In the genomic region with DNA sequence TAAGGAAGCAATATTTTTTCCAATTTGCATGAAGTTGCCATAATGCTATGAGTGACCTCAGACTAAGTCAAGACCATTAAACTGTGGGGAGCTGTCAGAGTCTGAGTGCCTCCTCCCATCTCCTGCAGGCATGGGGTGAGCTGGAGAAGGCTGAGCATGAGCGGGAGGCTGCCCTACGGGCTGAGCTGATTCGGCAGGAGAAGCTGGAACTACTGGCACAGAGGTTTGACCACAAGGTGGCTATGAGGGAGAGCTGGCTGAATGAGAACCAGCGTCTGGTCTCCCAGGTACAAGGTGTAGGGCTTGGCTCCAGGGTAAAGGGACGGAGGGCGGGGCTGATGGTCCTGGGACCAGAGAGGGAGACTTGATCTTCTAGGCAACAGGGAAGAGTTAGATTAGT, we compare ENCODE assay signal across 14 cellular contexts. TPM values are rescaled to one million over a fixed set of nuclear protein-coding genes. Genes with fewer than 3 reads are reported as not detected.
DNase-seq lines count a peak whose midpoint lies in the region; ATAC-seq and TF ChIP-seq lines count a peak whose summit lies in the region.
"Had no signal": no experiment of that assay in that cellular context is flagged by ENCODE, and none has a peak within 500 bp of the region (broad histone marks: within the 10 kb centered on the region; RNA-seq: fewer than 3 reads in every experiment).

No MANE protein-coding gene starts in this region.

- H3K9ac ChIP-seq in MM.1S (ENCODE audit: low read length): no peak overlapping the region

- no peak overlapping the region for H3K4me3 ChIP-seq in AG09309 (ENCODE audit: control insufficient read depth, low read depth, low read length)
- H3K4me3 ChIP-seq in MM.1S (ENCODE audit: low read length): no peak overlapping the region

- H3K27ac ChIP-seq in MM.1S (ENCODE audit: low read length): no peak overlapping the region

- CTCF ChIA-PET in WTC11 (lab: Charles Lee): interaction anchor here (0.7 to 2.4 kb wide), 19 partner anchors 10 to 154 kb away, joined by 3 to 20 read pairs (median 3); a partner anchor contains a TSS

- H3K9me3 Mint-ChIP-seq in HFFc6 (no peaks in the 10 kb centered on the region), WTC11 (no peaks in the 10 kb centered on the region)
- H3K9me3 Mint-ChIP-seq: central memory CD8-positive, alpha-beta T cell had no signal

- no peaks in the 10 kb centered on the region for H3K36me3 ChIP-seq in MM.1S (replicated peaks; ENCODE audit: insufficient read depth, low read length)

- no peaks in the 10 kb centered on the region for H3F3A ChIP-seq in MM.1S (ENCODE audit: insufficient read depth, low read length)

- peaks cover 33% of the 10 kb centered on the region for H3K27me3 Mint-ChIP-seq in HFFc6 (ENCODE audit: insufficient read depth)
- H3K27me3 Mint-ChIP-seq in WTC11 (ENCODE audit: low read depth): peaks cover 57% of the 10 kb centered on the region

- no peaks in the 10 kb centered on the region for H3K9me3 ChIP-seq in MM.1S (replicated peaks; ENCODE audit: insufficient read depth, low read length)

- peaks cover 37% of the 10 kb centered on the region for H3K27me3 ChIP-seq in MM.1S (replicated peaks; ENCODE audit: insufficient read depth, low read length)

- TF ChIP-seq CTCF in AG09309 (IDR thresholded peaks at IDR 0.05; ENCODE audit: control insufficient read depth, insufficient read depth, low read depth, low read length, missing control alignments) (peak; percentile 18), HFFc6 (IDR thresholded peaks at IDR 0.05) (peak; percentile 35), WTC11 (IDR thresholded peaks at IDR 0.05) (no peak), MM.1S (IDR thresholded peaks at IDR 0.05; ENCODE audit: low read length) (no peak)

- H3K4me2 ChIP-seq in MM.1S (ENCODE audit: low read depth, low read length): no peak overlapping the region

- DNase-seq in AG09309 (ENCODE audit: low read depth): no peak
- DNase-seq in HFFc6: peak; percentile 21
- DNase-seq in WTC11 (ENCODE audit: low spot score): peak; percentile 51
- peak; percentile 59 for DNase-seq in iPS-NIHi11 (ENCODE audit: low spot score)
- no peak for DNase-seq in MM.1S
- no peak for DNase-seq in occipital lobe (lab: John Stamatoyannopoulos, UW)
- no peak for DNase-seq in activated naive CD4-positive, alpha-beta T cell treated with anti-CD3 and anti-CD28 coated beads, Interleukin-2, amount 50 U/mL, for 16 hours
- no peak for DNase-seq in cerebellum (ENCODE audit: low spot score)
- DNase-seq: activated CD4-positive, alpha-beta T cell treated with anti-CD3 and anti-CD28 coated beads, Interleukin-2, amount 50 U/mL, for 48 hours; activated gamma-delta T cell treated with Interleukin-2 at 50 U/mL for 16 hours; C1 segment of cervical spinal cord; right cardiac atrium; T-helper 1 cell had no signal

- H4K20me1 ChIP-seq in MM.1S (ENCODE audit: insufficient read depth, low read length): no peaks in the 10 kb centered on the region

- POLR2A ChIA-PET in WTC11 (lab: Charles Lee): no interaction called here

- no peaks in the 10 kb centered on the region for H3K79me2 ChIP-seq in MM.1S (ENCODE audit: low read length)

- ATAC-seq in WTC11: peak; percentile 96
- ATAC-seq: right cardiac atrium had no signal

- H3K4me3 Mint-ChIP-seq in HFFc6 (no peak overlapping the region), WTC11 (no peak overlapping the region)
- H3K4me3 Mint-ChIP-seq: central memory CD8-positive, alpha-beta T cell had no signal

- no peak overlapping the region for H2AFZ ChIP-seq in MM.1S (ENCODE audit: low read length)

- H3K4me1 Mint-ChIP-seq in HFFc6 (ENCODE audit: low read depth) (no peaks in the 10 kb centered on the region), WTC11 (no peaks in the 10 kb centered on the region)
- H3K4me1 Mint-ChIP-seq: central memory CD8-positive, alpha-beta T cell had no signal

- no peaks in the 10 kb centered on the region for H3K9me2 ChIP-seq in MM.1S (replicated peaks; ENCODE audit: insufficient read depth, low read length)

- no peaks in the 10 kb centered on the region for H3K4me1 ChIP-seq in MM.1S (ENCODE audit: low read length)

- H3K36me3 Mint-ChIP-seq in HFFc6 (ENCODE audit: low read depth) (no peaks in the 10 kb centered on the region), WTC11 (no peaks in the 10 kb centered on the region)

- H3K27ac Mint-ChIP-seq in HFFc6 (no peak overlapping the region), WTC11 (no peak overlapping the region)

TF ChIP-seq in WTC11, 78 proteins besides CTCF, POLR2A, EP300 and RAD21 (continues in another document):
- TF ChIP-seq GRHL2 (CRISPR knock-in tag; IDR thresholded peaks at IDR 0.05; ENCODE audit: insufficient replicate concordance, severe bottlenecking): no peak
- TF ChIP-seq IRF2 (CRISPR knock-in tag; IDR thresholded peaks at IDR 0.05; ENCODE audit: borderline replicate concordance, low read depth): no peak
- no peak for TF ChIP-seq SMAD3 (CRISPR knock-in tag; IDR thresholded peaks at IDR 0.05; ENCODE audit: borderline replicate concordance)
- TF ChIP-seq, protein P1, sequence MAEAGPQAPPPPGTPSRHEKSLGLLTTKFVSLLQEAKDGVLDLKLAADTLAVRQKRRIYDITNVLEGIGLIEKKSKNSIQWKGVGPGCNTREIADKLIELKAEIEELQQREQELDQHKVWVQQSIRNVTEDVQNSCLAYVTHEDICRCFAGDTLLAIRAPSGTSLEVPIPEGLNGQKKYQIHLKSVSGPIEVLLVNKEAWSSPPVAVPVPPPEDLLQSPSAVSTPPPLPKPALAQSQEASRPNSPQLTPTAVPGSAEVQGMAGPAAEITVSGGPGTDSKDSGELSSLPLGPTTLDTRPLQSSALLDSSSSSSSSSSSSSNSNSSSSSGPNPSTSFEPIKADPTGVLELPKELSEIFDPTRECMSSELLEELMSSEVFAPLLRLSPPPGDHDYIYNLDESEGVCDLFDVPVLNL (CRISPR knock-in tag; IDR thresholded peaks at IDR 0.05; ENCODE audit: borderline replicate concordance, low read depth): no peak
- no peak for TF ChIP-seq CREB1 (CRISPR knock-in tag; IDR thresholded peaks at IDR 0.05)
- TF ChIP-seq, protein P2, sequence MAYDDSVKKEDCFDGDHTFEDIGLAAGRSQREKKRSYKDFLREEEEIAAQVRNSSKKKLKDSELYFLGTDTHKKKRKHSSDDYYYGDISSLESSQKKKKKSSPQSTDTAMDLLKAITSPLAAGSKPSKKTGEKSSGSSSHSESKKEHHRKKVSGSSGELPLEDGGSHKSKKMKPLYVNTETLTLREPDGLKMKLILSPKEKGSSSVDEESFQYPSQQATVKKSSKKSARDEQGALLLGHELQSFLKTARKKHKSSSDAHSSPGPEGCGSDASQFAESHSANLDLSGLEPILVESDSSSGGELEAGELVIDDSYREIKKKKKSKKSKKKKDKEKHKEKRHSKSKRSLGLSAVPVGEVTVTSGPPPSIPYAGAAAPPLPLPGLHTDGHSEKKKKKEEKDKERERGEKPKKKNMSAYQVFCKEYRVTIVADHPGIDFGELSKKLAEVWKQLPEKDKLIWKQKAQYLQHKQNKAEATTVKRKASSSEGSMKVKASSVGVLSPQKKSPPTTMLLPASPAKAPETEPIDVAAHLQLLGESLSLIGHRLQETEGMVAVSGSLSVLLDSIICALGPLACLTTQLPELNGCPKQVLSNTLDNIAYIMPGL (CRISPR knock-in tag; IDR thresholded peaks at IDR 0.05): no peak
- no peak for TF ChIP-seq TP53 (CRISPR knock-in tag; IDR thresholded peaks at IDR 0.05)
- TF ChIP-seq, protein P3, sequence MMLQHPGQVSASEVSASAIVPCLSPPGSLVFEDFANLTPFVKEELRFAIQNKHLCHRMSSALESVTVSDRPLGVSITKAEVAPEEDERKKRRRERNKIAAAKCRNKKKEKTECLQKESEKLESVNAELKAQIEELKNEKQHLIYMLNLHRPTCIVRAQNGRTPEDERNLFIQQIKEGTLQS (CRISPR knock-in tag; conservative IDR thresholded peaks at IDR 0.05): no peak
- TF ChIP-seq SOX15 (CRISPR knock-in tag; IDR thresholded peaks at IDR 0.05): no peak
- TF ChIP-seq JAZF1 (CRISPR knock-in tag; IDR thresholded peaks at IDR 0.05): no peak
- TF ChIP-seq, protein P4, sequence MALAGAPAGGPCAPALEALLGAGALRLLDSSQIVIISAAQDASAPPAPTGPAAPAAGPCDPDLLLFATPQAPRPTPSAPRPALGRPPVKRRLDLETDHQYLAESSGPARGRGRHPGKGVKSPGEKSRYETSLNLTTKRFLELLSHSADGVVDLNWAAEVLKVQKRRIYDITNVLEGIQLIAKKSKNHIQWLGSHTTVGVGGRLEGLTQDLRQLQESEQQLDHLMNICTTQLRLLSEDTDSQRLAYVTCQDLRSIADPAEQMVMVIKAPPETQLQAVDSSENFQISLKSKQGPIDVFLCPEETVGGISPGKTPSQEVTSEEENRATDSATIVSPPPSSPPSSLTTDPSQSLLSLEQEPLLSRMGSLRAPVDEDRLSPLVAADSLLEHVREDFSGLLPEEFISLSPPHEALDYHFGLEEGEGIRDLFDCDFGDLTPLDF (CRISPR knock-in tag; IDR thresholded peaks at IDR 0.05): no peak
- no peak for TF ChIP-seq RORB (CRISPR knock-in tag; IDR thresholded peaks at IDR 0.05)
- no peak for TF ChIP-seq ZNF396 (CRISPR knock-in tag; IDR thresholded peaks at IDR 0.05; ENCODE audit: borderline replicate concordance)
- no peak for TF ChIP-seq OVOL2 (CRISPR knock-in tag; IDR thresholded peaks at IDR 0.05; ENCODE audit: borderline replicate concordance)
- TF ChIP-seq, protein P5, sequence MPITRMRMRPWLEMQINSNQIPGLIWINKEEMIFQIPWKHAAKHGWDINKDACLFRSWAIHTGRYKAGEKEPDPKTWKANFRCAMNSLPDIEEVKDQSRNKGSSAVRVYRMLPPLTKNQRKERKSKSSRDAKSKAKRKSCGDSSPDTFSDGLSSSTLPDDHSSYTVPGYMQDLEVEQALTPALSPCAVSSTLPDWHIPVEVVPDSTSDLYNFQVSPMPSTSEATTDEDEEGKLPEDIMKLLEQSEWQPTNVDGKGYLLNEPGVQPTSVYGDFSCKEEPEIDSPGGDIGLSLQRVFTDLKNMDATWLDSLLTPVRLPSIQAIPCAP (CRISPR knock-in tag; IDR thresholded peaks at IDR 0.05): no peak

RNA-seq across cellular contexts. Expression of a gene that starts 35.8 kb away (rescaled TPM):
- total RNA-seq in HFFc6 (2021; fragmentation: NEBNext Ultra II Directional; extraction: Animal tissue kit (Norgen Biotek cat#: 25700)): under 1 TPM; 0.17 to 0.96 (median 0.54) TPM
- 2.8 to 5.7 TPM (median 3.9 TPM) in 3 replicates for total RNA-seq in WTC11 (2021)
- 27.5 TPM for total RNA-seq in occipital lobe
- 22.5 TPM for total RNA-seq in cerebellum

RNA-seq across cellular contexts. Expression of a gene that starts 37.1 kb away (rescaled TPM):
- total RNA-seq in HFFc6 (2021; fragmentation: NEBNext Ultra II Directional; extraction: Animal tissue kit (Norgen Biotek cat#: 25700)): 10 to 100 TPM; 35.3 to 55.7 (median 52.5) TPM
- total RNA-seq in WTC11 (2021) (35.1 to 38.5 TPM (median 37.1 TPM) in 3 replicates), occipital lobe (16.5 TPM), cerebellum (12.0 TPM)

RNA-seq across cellular contexts. Expression of a gene that starts 58.5 kb away (rescaled TPM):
- 10 to 100 TPM; 35.9 to 47.0 (median 41.2) TPM for total RNA-seq in HFFc6 (2021; fragmentation: NEBNext Ultra II Directional; extraction: Animal tissue kit (Norgen Biotek cat#: 25700))
- total RNA-seq in WTC11 (2021) (31.9 to 34.6 TPM (median 33.6 TPM) in 3 replicates), occipital lobe (9.8 TPM), cerebellum (6.5 TPM)

Comparison
In these comparisons a context has a peak if more than half of its experiments do, and no peak if none do; other contexts are left out.
1. DNase-seq: peak in HFFc6 (single experiment), WTC11 (single experiment) and iPS-NIHi11 (single experiment); none in AG09309 (single experiment), MM.1S (single experiment), occipital lobe (single experiment), activated naive CD4-positive, alpha-beta T cell treated with anti-CD3 and anti-CD28 coated beads, Interleukin-2, amount 50 U/mL, for 16 hours (single experiment) and cerebellum (single experiment).
2. CTCF ChIP-seq: peak in AG09309 (single experiment) and HFFc6 (single experiment); none in WTC11 (single experiment) and MM.1S (single experiment).